In the genomic region with DNA sequence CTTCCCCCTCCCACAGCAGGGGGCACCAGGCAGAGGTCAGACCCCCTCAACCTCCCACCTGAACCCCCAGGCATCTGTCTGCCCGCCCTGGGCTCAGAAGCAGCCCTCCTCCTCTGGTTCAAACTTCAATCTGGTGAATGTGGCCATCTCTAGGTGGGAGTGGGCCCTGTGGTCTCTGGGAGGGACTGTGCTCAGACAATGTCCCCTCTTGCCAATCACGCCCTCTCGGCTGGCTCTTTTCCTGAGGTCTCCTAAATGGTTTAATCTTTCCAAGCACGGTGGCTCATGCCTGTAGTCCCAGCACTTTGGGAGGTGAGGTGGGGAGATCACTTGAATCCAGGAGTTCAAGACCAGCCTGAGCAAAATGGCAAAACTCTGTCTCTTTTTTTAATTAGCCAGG, we compare ENCODE assay signal across 16 cellular contexts. TPM values are rescaled to one million over a fixed set of nuclear protein-coding genes. Genes with fewer than 3 reads are reported as not detected.
DNase-seq lines count a peak whose midpoint lies in the region; ATAC-seq and TF ChIP-seq lines count a peak whose summit lies in the region.
"Had no signal": no experiment of that assay in that cellular context is flagged by ENCODE, and none has a peak within 500 bp of the region (broad histone marks: within the 10 kb centered on the region; RNA-seq: fewer than 3 reads in every experiment).

No MANE protein-coding gene starts in this region.

- H3K36me3 Mint-ChIP-seq in activated naive CD4-positive, alpha-beta T cell treated with anti-CD3 and anti-CD28 coated beads, Interleukin-2, amount 10 ng/mL, durations not matched to agents 7 days and 5 days = peaks cover 49% of the 10 kb centered on the region
- H3K36me3 Mint-ChIP-seq in WTC11 = no peaks in the 10 kb centered on the region
- H3K36me3 Mint-ChIP-seq in naive B cell = peaks cover 0 to 4% of the 10 kb centered on the region in 2 donors

- no peak overlapping the region for H3K4me3 Mint-ChIP-seq in activated naive CD4-positive, alpha-beta T cell treated with anti-CD3 and anti-CD28 coated beads, Interleukin-2, amount 10 ng/mL, durations not matched to agents 7 days and 5 days
- no peak overlapping the region for H3K4me3 Mint-ChIP-seq in WTC11
- peak overlapping the region in 2 of 8 donors; percentile 26 to 78 for H3K4me3 Mint-ChIP-seq in naive B cell

- TF ChIP-seq CTCF in WTC11 (IDR thresholded peaks at IDR 0.05) (no peak), tibial artery (IDR thresholded peaks at IDR 0.05) (no peak), right atrium auricular region (IDR thresholded peaks at IDR 0.05) (no peak), heart right ventricle (IDR thresholded peaks at IDR 0.05) (no peak)

- H3K27ac Mint-ChIP-seq in activated naive CD4-positive, alpha-beta T cell treated with anti-CD3 and anti-CD28 coated beads, Interleukin-2, amount 10 ng/mL, durations not matched to agents 7 days and 5 days = peak overlapping the region; percentile 69
- H3K27ac Mint-ChIP-seq in WTC11 (peak overlapping the region; percentile 68; the same call in 1 of the 2 replicates), naive B cell (peak overlapping the region; percentile 92 to 98 (median 94))

- H3K27ac ChIP-seq in tibial artery (peak overlapping the region; percentile 8 to 23), right atrium auricular region (no peak overlapping the region), heart right ventricle (no peak overlapping the region)

- intact Hi-C loops in tibial artery (cut with DNase I; ENCODE audit: low total_unique reads) (no loop called here), heart right ventricle (cut with DNase I) (no loop called here)

- POLR2A ChIA-PET in WTC11 (lab: Charles Lee) = no interaction called here

- no peak for DNase-seq in activated naive CD4-positive, alpha-beta T cell treated with anti-CD3 and anti-CD28 coated beads, Interleukin-2, amount 10 ng/mL, durations not matched to agents 7 days and 5 days
- DNase-seq in activated naive CD4-positive, alpha-beta T cell treated with anti-CD3 and anti-CD28 coated beads, Interleukin-2, amount 50 U/mL, for 16 hours = no peak
- DNase-seq in WTC11 (ENCODE audit: low spot score) = no peak
- DNase-seq in naive B cell = no peak
- DNase-seq in tibial artery = no peak
- DNase-seq in right atrium auricular region (ENCODE audit: low spot score) = no peak
- no peak for DNase-seq in NCI-H2029 (lab: John Stamatoyannopoulos, UW)
- no peak for DNase-seq in heart right ventricle
- DNase-seq: foreskin fibroblast, H7, MG63, NCI-H1694, NCI-H446 treated with DMSO at 0.1 percent for 48 hours, T1000 had no signal

- WGBS in heart right ventricle, 2 donors = 82 to 89% methylated on average over 4 of the region's 4 CpGs

- H3K27me3 ChIP-seq in tibial artery (no peaks in the 10 kb centered on the region), right atrium auricular region (no peaks in the 10 kb centered on the region), heart right ventricle (no peaks in the 10 kb centered on the region)
- H3K27me3 ChIP-seq: MG63 had no signal

- no peaks in the 10 kb centered on the region for H3K9me3 Mint-ChIP-seq in activated naive CD4-positive, alpha-beta T cell treated with anti-CD3 and anti-CD28 coated beads, Interleukin-2, amount 10 ng/mL, durations not matched to agents 7 days and 5 days
- H3K9me3 Mint-ChIP-seq in WTC11 (no peaks in the 10 kb centered on the region), naive B cell (peaks cover 0 to 3% (median 0%) of the 10 kb centered on the region in 7 donors)
- H3K9me3 Mint-ChIP-seq: stimulated activated naive CD8-positive, alpha-beta T cell treated with anti-CD3 and anti-CD28 coated beads, Interleukin-15, amount 100 ng/mL, for 72 hours had no signal

- peaks cover 59% of the 10 kb centered on the region for H3K4me1 Mint-ChIP-seq in activated naive CD4-positive, alpha-beta T cell treated with anti-CD3 and anti-CD28 coated beads, Interleukin-2, amount 10 ng/mL, durations not matched to agents 7 days and 5 days
- H3K4me1 Mint-ChIP-seq in WTC11 = peaks cover 14% of the 10 kb centered on the region
- peaks cover 54 to 85% (median 69%) of the 10 kb centered on the region in 3 donors for H3K4me1 Mint-ChIP-seq in naive B cell

- H3K4me3 ChIP-seq in tibial artery (no peak overlapping the region), right atrium auricular region (no peak overlapping the region), heart right ventricle (no peak overlapping the region)
- H3K4me3 ChIP-seq: MG63 had no signal

- H3K27me3 Mint-ChIP-seq in activated naive CD4-positive, alpha-beta T cell treated with anti-CD3 and anti-CD28 coated beads, Interleukin-2, amount 10 ng/mL, durations not matched to agents 7 days and 5 days = no peaks in the 10 kb centered on the region
- H3K27me3 Mint-ChIP-seq in WTC11 (ENCODE audit: low read depth) = no peaks in the 10 kb centered on the region
- H3K27me3 Mint-ChIP-seq in naive B cell = no peaks in the 10 kb centered on the region
- H3K27me3 Mint-ChIP-seq: activated CD4-positive, alpha-beta T cell treated with anti-CD3 and anti-CD28 coated beads for 36 hours; stimulated activated naive CD8-positive, alpha-beta T cell treated with anti-CD3 and anti-CD28 coated beads, Interleukin-15, amount 100 ng/mL, for 72 hours had no signal

- ATAC-seq in WTC11 (no peak), naive B cell (ENCODE audit: low read depth in 2 of 2) (no peak), heart right ventricle (no peak)

- H3K4me1 ChIP-seq in tibial artery = peaks cover 0 to 61% (median 36%) of the 10 kb centered on the region in 4 donors
- peaks cover 0 to 1% of the 10 kb centered on the region in 2 donors for H3K4me1 ChIP-seq in right atrium auricular region
- peaks cover 0 to 52% (median 5%) of the 10 kb centered on the region in 9 donors for H3K4me1 ChIP-seq in heart right ventricle

- no peaks in the 10 kb centered on the region for H3K9me3 ChIP-seq in tibial artery
- no peaks in the 10 kb centered on the region for H3K9me3 ChIP-seq in right atrium auricular region
- no peaks in the 10 kb centered on the region for H3K9me3 ChIP-seq in heart right ventricle

- H3K36me3 ChIP-seq in tibial artery (no peaks in the 10 kb centered on the region), right atrium auricular region (no peaks in the 10 kb centered on the region), heart right ventricle (peaks cover 0 to 50% (median 0%) of the 10 kb centered on the region in 9 donors)

- CTCF ChIA-PET in activated naive CD4-positive, alpha-beta T cell treated with anti-CD3 and anti-CD28 coated beads, Interleukin-2, amount 10 ng/mL, durations not matched to agents 7 days and 5 days (lab: Charles Lee) = no interaction called here
- CTCF ChIA-PET in WTC11 (lab: Charles Lee) = interaction anchor here (1.1 kb wide), 1 partner anchor 39 kb away, joined by 3 read pairs; no protein-coding TSS in a partner anchor

TF ChIP-seq in WTC11, 78 proteins besides CTCF, POLR2A, EP300 and RAD21 (continues in another document):
- no peak for TF ChIP-seq ZNF219 (CRISPR knock-in tag; IDR thresholded peaks at IDR 0.05; ENCODE audit: borderline replicate concordance)
- TF ChIP-seq, protein P1, sequence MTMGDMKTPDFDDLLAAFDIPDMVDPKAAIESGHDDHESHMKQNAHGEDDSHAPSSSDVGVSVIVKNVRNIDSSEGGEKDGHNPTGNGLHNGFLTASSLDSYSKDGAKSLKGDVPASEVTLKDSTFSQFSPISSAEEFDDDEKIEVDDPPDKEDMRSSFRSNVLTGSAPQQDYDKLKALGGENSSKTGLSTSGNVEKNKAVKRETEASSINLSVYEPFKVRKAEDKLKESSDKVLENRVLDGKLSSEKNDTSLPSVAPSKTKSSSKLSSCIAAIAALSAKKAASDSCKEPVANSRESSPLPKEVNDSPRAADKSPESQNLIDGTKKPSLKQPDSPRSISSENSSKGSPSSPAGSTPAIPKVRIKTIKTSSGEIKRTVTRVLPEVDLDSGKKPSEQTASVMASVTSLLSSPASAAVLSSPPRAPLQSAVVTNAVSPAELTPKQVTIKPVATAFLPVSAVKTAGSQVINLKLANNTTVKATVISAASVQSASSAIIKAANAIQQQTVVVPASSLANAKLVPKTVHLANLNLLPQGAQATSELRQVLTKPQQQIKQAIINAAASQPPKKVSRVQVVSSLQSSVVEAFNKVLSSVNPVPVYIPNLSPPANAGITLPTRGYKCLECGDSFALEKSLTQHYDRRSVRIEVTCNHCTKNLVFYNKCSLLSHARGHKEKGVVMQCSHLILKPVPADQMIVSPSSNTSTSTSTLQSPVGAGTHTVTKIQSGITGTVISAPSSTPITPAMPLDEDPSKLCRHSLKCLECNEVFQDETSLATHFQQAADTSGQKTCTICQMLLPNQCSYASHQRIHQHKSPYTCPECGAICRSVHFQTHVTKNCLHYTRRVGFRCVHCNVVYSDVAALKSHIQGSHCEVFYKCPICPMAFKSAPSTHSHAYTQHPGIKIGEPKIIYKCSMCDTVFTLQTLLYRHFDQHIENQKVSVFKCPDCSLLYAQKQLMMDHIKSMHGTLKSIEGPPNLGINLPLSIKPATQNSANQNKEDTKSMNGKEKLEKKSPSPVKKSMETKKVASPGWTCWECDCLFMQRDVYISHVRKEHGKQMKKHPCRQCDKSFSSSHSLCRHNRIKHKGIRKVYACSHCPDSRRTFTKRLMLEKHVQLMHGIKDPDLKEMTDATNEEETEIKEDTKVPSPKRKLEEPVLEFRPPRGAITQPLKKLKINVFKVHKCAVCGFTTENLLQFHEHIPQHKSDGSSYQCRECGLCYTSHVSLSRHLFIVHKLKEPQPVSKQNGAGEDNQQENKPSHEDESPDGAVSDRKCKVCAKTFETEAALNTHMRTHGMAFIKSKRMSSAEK (CRISPR knock-in tag; IDR thresholded peaks at IDR 0.05; ENCODE audit: borderline replicate concordance) = no peak
- TF ChIP-seq, protein P2, sequence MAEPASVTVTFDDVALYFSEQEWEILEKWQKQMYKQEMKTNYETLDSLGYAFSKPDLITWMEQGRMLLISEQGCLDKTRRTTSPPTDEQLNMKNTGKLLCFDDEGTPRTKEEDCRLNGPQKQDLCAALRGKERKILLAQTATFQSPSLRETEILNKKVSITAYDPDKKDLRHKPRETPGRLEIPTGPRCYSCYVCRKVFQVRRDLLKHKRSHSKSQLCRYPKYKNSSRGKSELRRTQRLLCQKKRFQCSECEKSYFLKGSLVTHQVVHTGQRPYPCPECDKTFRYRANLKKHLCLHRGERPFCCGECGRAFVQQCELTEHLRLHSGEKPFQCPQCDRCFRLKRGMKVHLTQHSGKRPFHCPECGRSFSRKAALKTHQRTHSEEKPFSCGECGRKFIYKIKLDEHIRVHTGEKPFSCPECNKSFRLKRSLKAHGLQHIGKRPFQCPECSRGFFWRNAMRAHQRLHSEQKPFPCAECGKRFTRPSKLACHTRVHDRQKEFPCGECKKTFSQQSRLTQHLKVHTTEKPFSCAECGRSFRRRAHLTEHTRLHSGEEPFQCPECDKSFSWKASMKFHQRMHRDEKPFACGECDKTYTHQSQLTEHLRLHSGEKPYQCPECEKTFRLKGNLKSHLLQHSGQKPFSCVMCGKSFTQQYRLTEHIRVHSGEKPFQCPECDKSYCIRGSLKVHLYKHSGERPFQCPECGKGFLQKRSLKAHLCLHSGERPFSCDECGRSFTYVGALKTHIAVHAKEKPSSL (CRISPR knock-in tag; conservative IDR thresholded peaks at IDR 0.05) = no peak
- no peak for TF ChIP-seq NR1H2 (CRISPR knock-in tag; IDR thresholded peaks at IDR 0.05)

RNA-seq across cellular contexts. Expression of a gene that starts 15.2 kb away (rescaled TPM):
- total RNA-seq in WTC11 (2021) (72.4 to 77.7 TPM (median 73.0 TPM) in 3 replicates), right atrium auricular region (10 to 100 TPM; 48.1 to 50.7 TPM), heart right ventricle (10 to 100 TPM; 29.5 to 96.9 (median 41.6) TPM)
- polyA plus RNA-seq in naive B cell (ENCODE audit: low read depth in 6 of 6) (100 to 1,000 TPM; 275 to 379 (median 304) TPM), heart right ventricle (10 to 100 TPM; 13.3 to 19.2 TPM)

Comparison
In these comparisons a context has a peak if more than half of its experiments do, and no peak if none do; other contexts are left out.
1. H3K27ac ChIP-seq: peak in tibial artery (2 of 2); none in right atrium auricular region (0 of 2) and heart right ventricle (0 of 10).
2. Peak in every context shown above with its lines, with median percentiles within 50 percentile points of each other: H3K27ac Mint-ChIP-seq.